12 cellular contexts compared by ENCODE assay signal in the genomic region with DNA sequence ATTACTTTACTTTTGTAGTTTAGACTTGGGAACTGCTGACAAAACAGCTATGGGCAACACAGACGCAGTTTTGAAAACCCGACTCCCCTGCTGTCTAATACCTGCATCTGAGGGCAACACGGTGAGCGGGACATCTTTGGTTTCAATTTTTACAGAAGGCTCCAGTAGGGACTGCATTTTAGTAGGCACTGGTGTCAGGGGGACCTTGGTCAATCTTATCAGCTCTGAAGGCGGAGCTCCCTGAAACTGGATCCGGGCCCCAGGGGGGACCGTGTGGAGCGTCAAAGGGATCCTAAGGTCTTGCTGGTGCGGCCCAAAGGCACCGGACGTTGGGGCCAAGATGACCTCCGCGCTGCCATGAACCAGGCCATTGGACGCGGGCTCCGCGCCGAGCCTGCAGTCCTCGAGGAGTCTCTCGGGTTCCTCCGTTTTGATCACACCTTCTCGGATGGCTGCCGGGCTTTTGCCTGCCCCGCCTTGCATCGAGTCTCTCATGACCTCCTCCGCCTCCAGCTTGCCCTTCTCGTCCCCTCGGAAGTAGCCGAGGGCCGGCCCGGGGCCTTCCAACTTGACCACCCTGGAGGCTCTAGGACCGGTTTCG. TPM values are rescaled to one million over a fixed set of nuclear protein-coding genes. Genes with fewer than 3 reads are reported as not detected.
A peak's percentile ranks its signal among the peaks of the same experiment; 100 is the strongest.
DNase-seq lines count a peak whose midpoint lies in the region; ATAC-seq and TF ChIP-seq lines count a peak whose summit lies in the region.
"Had no signal": no experiment of that assay in that cellular context is flagged by ENCODE, and none has a peak within 500 bp of the region (broad histone marks: within the 10 kb centered on the region; RNA-seq: fewer than 3 reads in every experiment).

No MANE protein-coding gene starts in this region.

- no peaks in the 10 kb centered on the region for H3K27me3 Mint-ChIP-seq in stimulated activated memory B cell treated with anti-CD40 and anti-IgM and Interleukin-4, amounts not matched to agents 10 μg/mL and 1 μg/mL and 100 μg/mL, for 72 hours

- no peaks in the 10 kb centered on the region for H3K9me3 ChIP-seq in MM.1S (replicated peaks; ENCODE audit: insufficient read depth, low read length)
- H3K9me3 ChIP-seq: SK-N-SH had no signal

- peak overlapping the region; percentile 83; the same call in 1 of the 2 replicates for H3K4me2 ChIP-seq in MM.1S (ENCODE audit: low read depth, low read length)
- H3K4me2 ChIP-seq: SK-N-SH had no signal

- H2AFZ ChIP-seq in MM.1S (ENCODE audit: low read length) = peak overlapping the region; percentile 90

- peak; percentile 24 for ATAC-seq in left ventricle myocardium superior
- no peak for ATAC-seq in stimulated activated memory B cell treated with anti-CD40 and anti-IgM and Interleukin-4, amounts not matched to agents 10 μg/mL and 1 μg/mL and 100 μg/mL, for 72 hours
- no peak for ATAC-seq in HG03571 (IDR thresholded peaks at IDR 0.05; ENCODE audit: unreplicated experiment)

- H3K4me1 Mint-ChIP-seq in stimulated activated memory B cell treated with anti-CD40 and anti-IgM and Interleukin-4, amounts not matched to agents 10 μg/mL and 1 μg/mL and 100 μg/mL, for 72 hours = peaks cover 44% of the 10 kb centered on the region
- H3K4me1 Mint-ChIP-seq: brain had no signal

- H3K9me3 Mint-ChIP-seq in stimulated activated memory B cell treated with anti-CD40 and anti-IgM and Interleukin-4, amounts not matched to agents 10 μg/mL and 1 μg/mL and 100 μg/mL, for 72 hours = peaks cover 9% of the 10 kb centered on the region

- no peaks in the 10 kb centered on the region for H3K9me2 ChIP-seq in MM.1S (replicated peaks; ENCODE audit: insufficient read depth, low read length)
- H3K9me2 ChIP-seq: SK-N-SH had no signal

- no peak overlapping the region for H3K9ac ChIP-seq in MM.1S (ENCODE audit: low read length)
- H3K9ac ChIP-seq: SK-N-SH had no signal

- peak in 2 of 3 experiments; percentile 55 to 59 for DNase-seq in NCI-H1417 (lab: John Stamatoyannopoulos, UW)
- DNase-seq in NCI-H1417 treated with DMSO at 0.1 percent for 48 hours (lab: John Stamatoyannopoulos, UW) = no peak
- DNase-seq in MM.1S = no peak
- no peak for DNase-seq in left ventricle myocardium superior
- DNase-seq in iPS-NIHi11 (ENCODE audit: low spot score) = no peak
- no peak for DNase-seq in Ammon's horn (ENCODE audit: low spot score)
- DNase-seq: NCI-H1105, NCI-H748 treated with DMSO at 0.1 percent for 48 hours, SK-N-SH had no signal

- H3F3A ChIP-seq in MM.1S (ENCODE audit: insufficient read depth, low read length) = no peaks in the 10 kb centered on the region

- intact Hi-C loops in left ventricle myocardium superior (cut with micrococcal nuclease) = no loop called here

- H3K79me2 ChIP-seq in MM.1S (ENCODE audit: low read length) = no peaks in the 10 kb centered on the region

- TF ChIP-seq CTCF in MM.1S (IDR thresholded peaks at IDR 0.05; ENCODE audit: low read length) = no peak

- H3K27me3 ChIP-seq in MM.1S (replicated peaks; ENCODE audit: insufficient read depth, low read length) = no peaks in the 10 kb centered on the region

- H3K27ac ChIP-seq in MM.1S (ENCODE audit: low read length) = no peak overlapping the region

- no peak overlapping the region for H3K4me3 ChIP-seq in MM.1S (ENCODE audit: low read length)

- no peaks in the 10 kb centered on the region for H3K36me3 ChIP-seq in MM.1S (replicated peaks; ENCODE audit: insufficient read depth, low read length)

- 0 out of 2 replicates have a peak, but pooled peaks cover 3% of the 10 kb centered on the region for H3K4me1 ChIP-seq in MM.1S (ENCODE audit: low read length)

- peaks cover 19% of the 10 kb centered on the region for H3K36me3 Mint-ChIP-seq in stimulated activated memory B cell treated with anti-CD40 and anti-IgM and Interleukin-4, amounts not matched to agents 10 μg/mL and 1 μg/mL and 100 μg/mL, for 72 hours

- peak overlapping the region; percentile 99 for H3K27ac Mint-ChIP-seq in stimulated activated memory B cell treated with anti-CD40 and anti-IgM and Interleukin-4, amounts not matched to agents 10 μg/mL and 1 μg/mL and 100 μg/mL, for 72 hours
- H3K27ac Mint-ChIP-seq: brain had no signal

- H3K4me3 Mint-ChIP-seq in stimulated activated memory B cell treated with anti-CD40 and anti-IgM and Interleukin-4, amounts not matched to agents 10 μg/mL and 1 μg/mL and 100 μg/mL, for 72 hours = peak overlapping the region; percentile 92
- H3K4me3 Mint-ChIP-seq: brain had no signal

- no peaks in the 10 kb centered on the region for H4K20me1 ChIP-seq in MM.1S (ENCODE audit: insufficient read depth, low read length)

RNA-seq across cellular contexts. Expression of a gene that starts 1.1 kb away (rescaled TPM):
- total RNA-seq in left ventricle myocardium superior = not detected

RNA-seq across cellular contexts. Expression of a gene that starts 20.2 kb away (rescaled TPM):
- not detected for total RNA-seq in left ventricle myocardium superior

Comparison
In these comparisons a context has a peak if more than half of its experiments do, and no peak if none do; other contexts are left out.
1. DNase-seq: peak in NCI-H1417 (2 of 3); none in NCI-H1417 treated with DMSO at 0.1 percent for 48 hours (single experiment), MM.1S (single experiment), left ventricle myocardium superior (single experiment), iPS-NIHi11 (single experiment) and Ammon's horn (single experiment).